In genomic region chr9:5494765-5495164, GRCh38 we compare ENCODE assay signal across 4 cellular contexts. TPM values are rescaled to one million over a fixed set of nuclear protein-coding genes. Genes with fewer than 3 reads are reported as not detected.
"Had no signal": no experiment of that assay in that cellular context is flagged by ENCODE, and none has a peak within 500 bp of the region (broad histone marks: within the 10 kb centered on the region; RNA-seq: fewer than 3 reads in every experiment).

No MANE protein-coding gene starts in this region.

RNA-seq across cellular contexts. Expression of gene PDCD1LG2, which starts 15.6 kb away (rescaled TPM):
- total RNA-seq: GM23338, H1, H9, HepG2 had no signal
- polyA plus RNA-seq: GM23338, H1, HepG2 had no signal

RNA-seq across cellular contexts. Expression of gene CD274, which starts 44.4 kb away (rescaled TPM):
- total RNA-seq: GM23338, H9 had no signal
- polyA plus RNA-seq: GM23338 had no signal
